ENCODE assay signal across 8 cellular contexts in the genomic region with DNA sequence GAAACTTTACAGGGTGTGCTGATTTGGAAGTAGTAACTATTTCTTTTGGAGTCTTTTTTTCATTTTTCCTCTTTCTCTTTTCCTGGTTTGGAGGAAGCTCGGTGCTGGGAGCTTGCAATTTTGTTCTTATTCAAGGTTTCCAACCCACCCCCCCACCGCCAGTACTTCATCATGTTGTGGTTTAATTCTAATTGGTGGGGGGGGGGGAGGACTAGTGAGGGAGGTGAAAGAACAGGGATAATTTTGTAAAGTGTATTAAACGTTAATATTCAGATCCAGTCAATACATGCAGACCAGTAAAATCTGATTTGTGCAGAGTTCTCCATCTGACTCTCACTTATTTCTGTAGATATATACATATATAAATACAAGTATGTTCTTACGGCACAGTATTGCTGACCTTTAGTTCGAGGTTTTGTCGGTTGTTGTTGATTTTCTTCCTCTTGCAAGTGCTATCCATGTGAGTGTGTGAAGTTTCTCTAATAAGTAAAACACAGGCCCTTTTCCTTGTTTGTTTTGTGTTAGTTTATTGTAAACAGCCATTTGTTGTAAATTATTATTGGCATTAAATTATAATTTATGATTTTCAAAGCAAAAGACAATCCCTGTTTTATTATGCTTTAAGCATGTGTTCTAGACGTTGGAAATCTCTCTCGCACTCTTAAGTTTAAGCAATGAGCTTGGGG.
DNase-seq lines count a peak whose midpoint lies in the region; ATAC-seq, FAIRE-seq and TF ChIP-seq lines count a peak whose summit lies in the region.

No MANE protein-coding gene starts in this region.

- TF ChIP-seq CTCF in VCaP (conservative IDR thresholded peaks at IDR 0.05) (no peak), foreskin fibroblast (IDR thresholded peaks at IDR 0.05; ENCODE audit: low read depth, low read length) (no peak)

- FAIRE-seq in G401.6 (lab: Jason Lieb, UNC) (peak; percentile 57), H54 (lab: Jason Lieb, UNC) (no peak)

- ATAC-seq in HG02798 (IDR thresholded peaks at IDR 0.05; ENCODE audit: poor library complexity, unreplicated experiment) = no peak

- DNase-seq in foreskin fibroblast = peak in 1 of 2 donors; percentile 36
- DNase-seq in retina = peak; percentile 15
- DNase-seq in DMS53 (lab: John Stamatoyannopoulos, UW) = no peak
- no peak for DNase-seq in KBM-7
- DNase-seq in H54 (ENCODE audit: insufficient read length, low spot score) = no peak

- in situ Hi-C loops in KBM-7 (cut with MboI; ENCODE audit: low pct_unique_long_range_greater_than_20kb, low sequenced_read_pairs) = loop anchor here (25.0 kb wide), 1 partner anchor 1078 kb away; no protein-coding TSS in a partner anchor

- H3K27ac ChIP-seq in VCaP = peak overlapping the region; percentile 100

- H3K4me3 ChIP-seq in foreskin fibroblast (ENCODE audit: low read depth in 1 of 2, low read length in 2 of 2) = peak overlapping the region; percentile 80 to 100

- TF ChIP-seq POLR2A in H54 (IDR thresholded peaks at IDR 0.05; ENCODE audit: low read depth, low read length) = no peak
